Comparison of ENCODE assay signal across 10 cellular contexts in the genomic region with DNA sequence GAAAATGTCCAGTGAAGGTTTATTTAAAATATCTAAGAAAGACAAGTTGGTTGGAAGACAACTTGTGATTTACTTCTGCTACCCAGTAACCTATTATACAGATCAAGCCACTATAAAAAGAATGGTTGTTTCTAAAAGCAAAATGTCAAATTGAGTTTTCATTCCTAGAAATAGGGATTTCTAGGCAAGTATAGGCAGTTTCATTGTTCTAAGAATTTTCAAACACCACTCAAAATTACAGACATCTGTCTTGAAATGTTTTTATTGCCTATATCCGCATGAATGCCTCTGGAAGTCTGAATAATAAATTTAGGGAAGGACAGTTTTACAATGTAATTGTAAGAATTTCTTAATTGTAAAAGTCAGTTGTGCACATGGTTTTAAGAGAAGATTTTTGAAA. TPM values are rescaled to one million over a fixed set of nuclear protein-coding genes. Genes with fewer than 3 reads are reported as not detected.
"Had no signal": no experiment of that assay in that cellular context is flagged by ENCODE, and none has a peak within 500 bp of the region (broad histone marks: within the 10 kb centered on the region; RNA-seq: fewer than 3 reads in every experiment).

No MANE protein-coding gene starts in this region.

- H3K4me3 ChIP-seq: GM23248, HAP-1 had no signal

- H3K27ac ChIP-seq: GM23248, HL-60 had no signal

- H3K9ac ChIP-seq: GM23248 had no signal

- H3K27ac Mint-ChIP-seq: HFFc6, IgD-negative memory B cell had no signal

- H3K4me3 Mint-ChIP-seq: HFFc6, IgD-negative memory B cell had no signal

- H3K4me1 ChIP-seq: HAP-1 had no signal

- H3K27me3 Mint-ChIP-seq: IgD-negative memory B cell had no signal

- ATAC-seq: HCT116, HepG2 had no signal

- DNase-seq: GM23248, GOT3, H7, HFFc6 had no signal

- H3K9me3 Mint-ChIP-seq: HFFc6, IgD-negative memory B cell had no signal

RNA-seq across cellular contexts. Expression of a gene that starts 20.0 kb away (rescaled TPM):
- total RNA-seq: GM23248, H4, H7, HFFc6 had no signal
